ENCODE assay signal across 6 cellular contexts in genomic region chr19:10568444-10568825, GRCh38.
DNase-seq lines count a peak whose midpoint lies in the region; TF ChIP-seq lines count a peak whose summit lies in the region.

No MANE protein-coding gene starts in this region.

- peaks cover 3% of the 10 kb centered on the region; the same call in 1 of the 2 replicates for H3K36me3 ChIP-seq in SK-N-MC (ENCODE audit: insufficient read depth, low read length)

- no peak overlapping the region for H3K9ac ChIP-seq in SK-N-MC (ENCODE audit: insufficient read length)

- peak in 3 of 4 experiments; percentile 55 to 74 (median 72) for DNase-seq in activated CD4-positive, CD25-positive, alpha-beta regulatory T cell (lab: John Stamatoyannopoulos, UW)
- DNase-seq in activated CD4-positive, CD25-positive, alpha-beta regulatory T cell treated with anti-CD3 and anti-CD28 coated beads, Interleukin-2, amount 50 U/mL, for 72 hours: no peak
- no peak for DNase-seq in SK-N-MC (ENCODE audit: low read depth, low spot score)
- DNase-seq in fibroblast of mammary gland (ENCODE audit: low read depth): no peak
- DNase-seq in stimulated activated CD4-positive, alpha-beta T cell treated with anti-CD3 and anti-CD28 coated beads, Interleukin-4, amount 100 ng/mL, for 4 hours: peak; percentile 45 to 46
- DNase-seq in hippocampal formation (lab: John Stamatoyannopoulos, UW): no peak

- TF ChIP-seq CTCF in fibroblast of mammary gland (conservative IDR thresholded peaks at IDR 0.05; ENCODE audit: control insufficient read depth, insufficient read depth, low read depth, low read length): no peak

- H3K4me3 ChIP-seq in SK-N-MC (peak overlapping the region; percentile 98), fibroblast of mammary gland (ENCODE audit: control insufficient read depth, low read depth, low read length) (peak overlapping the region; percentile 77)

- no peaks in the 10 kb centered on the region for H3K9me3 ChIP-seq in SK-N-MC (ENCODE audit: low read depth, low read length)

- H3K27ac ChIP-seq in SK-N-MC: no peak overlapping the region

Comparison
In these comparisons a context has a peak if more than half of its experiments do, and no peak if none do; other contexts are left out.
1. DNase-seq: peak in activated CD4-positive, CD25-positive, alpha-beta regulatory T cell (3 of 4) and stimulated activated CD4-positive, alpha-beta T cell treated with anti-CD3 and anti-CD28 coated beads, Interleukin-4, amount 100 ng/mL, for 4 hours (2 of 2); none in activated CD4-positive, CD25-positive, alpha-beta regulatory T cell treated with anti-CD3 and anti-CD28 coated beads, Interleukin-2, amount 50 U/mL, for 72 hours (single experiment), SK-N-MC (single experiment), fibroblast of mammary gland (single experiment) and hippocampal formation (0 of 2).